In genomic region chr12:104369708-104370107, GRCh38 we compare ENCODE assay signal across 3 cellular contexts.
TF ChIP-seq lines count a peak whose summit lies in the region.

No MANE protein-coding gene starts in this region.

TF ChIP-seq in HCT116, 20 proteins besides CTCF, POLR2A, EP300 and RAD21:
- TF ChIP-seq CBX3 (IDR thresholded peaks at IDR 0.05; ENCODE audit: low read depth): peak; percentile 14; the same call in 1 of the 2 replicates
- no peak for TF ChIP-seq TCF7L2 (IDR thresholded peaks at IDR 0.05; ENCODE audit: borderline replicate concordance, extremely low read depth, insufficient read depth, insufficient read length)
- TF ChIP-seq EGR1 (IDR thresholded peaks at IDR 0.05; ENCODE audit: low read depth): no peak

TF ChIP-seq in WTC11, 78 proteins besides CTCF, POLR2A, EP300 and RAD21:
- TF ChIP-seq NR2C2 (CRISPR knock-in tag; IDR thresholded peaks at IDR 0.05) (no peak), GTF2I (CRISPR knock-in tag; conservative IDR thresholded peaks at IDR 0.05) (peak; percentile 78; the same call in 1 of the 2 replicates)

TF ChIP-seq in H1, 55 proteins besides CTCF, POLR2A, EP300 and RAD21:
- TF ChIP-seq KDM1A (IDR thresholded peaks at IDR 0.05; ENCODE audit: borderline replicate concordance, low read length) (peak; percentile 80; the same call in 1 of the 2 replicates), CBX8 (IDR thresholded peaks at IDR 0.05; ENCODE audit: borderline replicate concordance, low read depth, low read length) (no peak), POU5F1 (IDR thresholded peaks at IDR 0.05; ENCODE audit: low read depth, low read length) (no peak)
- TF ChIP-seq, protein P1, sequence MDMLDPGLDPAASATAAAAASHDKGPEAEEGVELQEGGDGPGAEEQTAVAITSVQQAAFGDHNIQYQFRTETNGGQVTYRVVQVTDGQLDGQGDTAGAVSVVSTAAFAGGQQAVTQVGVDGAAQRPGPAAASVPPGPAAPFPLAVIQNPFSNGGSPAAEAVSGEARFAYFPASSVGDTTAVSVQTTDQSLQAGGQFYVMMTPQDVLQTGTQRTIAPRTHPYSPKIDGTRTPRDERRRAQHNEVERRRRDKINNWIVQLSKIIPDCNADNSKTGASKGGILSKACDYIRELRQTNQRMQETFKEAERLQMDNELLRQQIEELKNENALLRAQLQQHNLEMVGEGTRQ (IDR thresholded peaks at IDR 0.05; ENCODE audit: low read length): no peak
